13 cellular contexts compared by ENCODE assay signal in genomic region chr15:64624242-64624641, GRCh38.
A peak's percentile ranks its signal among the peaks of the same experiment; 100 is the strongest.
DNase-seq lines count a peak whose midpoint lies in the region; ATAC-seq and TF ChIP-seq lines count a peak whose summit lies in the region.
"Had no signal": no experiment of that assay in that cellular context is flagged by ENCODE, and none has a peak within 500 bp of the region (broad histone marks: within the 10 kb centered on the region; RNA-seq: fewer than 3 reads in every experiment).

No MANE protein-coding gene starts in this region.

- H3K9ac ChIP-seq in neural progenitor cell: no peak overlapping the region
- H3K9ac ChIP-seq: parathyroid adenoma had no signal

- H3K36me3 ChIP-seq in neural progenitor cell: no peaks in the 10 kb centered on the region

- no peak overlapping the region for H3K4me3 Mint-ChIP-seq in activated naive CD4-positive, alpha-beta T cell treated with anti-CD3 and anti-CD28 coated beads for 36 hours
- peak overlapping the region; percentile 22 to 63 (median 49) for H3K4me3 Mint-ChIP-seq in T-cell
- no peak overlapping the region for H3K4me3 Mint-ChIP-seq in brain
- peak overlapping the region in 1 of 2 donors; percentile 75 for H3K4me3 Mint-ChIP-seq in stimulated activated naive CD8-positive, alpha-beta T cell treated with anti-CD3 and anti-CD28 coated beads, Interleukin-15, amount 100 ng/mL, for 72 hours
- no peak overlapping the region for H3K4me3 Mint-ChIP-seq in neural progenitor cell

- H3K4me1 ChIP-seq in neural progenitor cell: no peaks in the 10 kb centered on the region

- peaks cover 27% of the 10 kb centered on the region for H4K20me1 ChIP-seq in neural progenitor cell (ENCODE audit: low read depth)

- H3K27me3 Mint-ChIP-seq in activated naive CD4-positive, alpha-beta T cell treated with anti-CD3 and anti-CD28 coated beads for 36 hours (ENCODE audit: low read depth): no peaks in the 10 kb centered on the region
- H3K27me3 Mint-ChIP-seq in T-cell: no peaks in the 10 kb centered on the region
- H3K27me3 Mint-ChIP-seq in brain: no peaks in the 10 kb centered on the region
- H3K27me3 Mint-ChIP-seq in stimulated activated naive CD8-positive, alpha-beta T cell treated with anti-CD3 and anti-CD28 coated beads, Interleukin-15, amount 100 ng/mL, for 72 hours: no peaks in the 10 kb centered on the region
- no peaks in the 10 kb centered on the region for H3K27me3 Mint-ChIP-seq in neural progenitor cell (ENCODE audit: insufficient read depth, low read depth)

- POLR2A ChIA-PET in T-cell (lab: Charles Lee): interaction anchor here in 1 of 2 donors (0.6 kb wide), 1 partner anchor 110 kb away, joined by 3 read pairs; no protein-coding TSS in a partner anchor

- H3K4me3 ChIP-seq in neural progenitor cell: no peak overlapping the region

- ATAC-seq in T-cell (replicated peaks in 1 of 4): peak in 2 of 4 experiments; percentile 19 to 31
- ATAC-seq in stimulated activated naive CD8-positive, alpha-beta T cell treated with anti-CD3 and anti-CD28 coated beads, Interleukin-15, amount 100 ng/mL, for 72 hours: no peak
- no peak for ATAC-seq in GM19452 (IDR thresholded peaks at IDR 0.05; ENCODE audit: unreplicated experiment)
- ATAC-seq in GM19395 (IDR thresholded peaks at IDR 0.05; ENCODE audit: unreplicated experiment): no peak

- no peaks in the 10 kb centered on the region for H3K9me3 ChIP-seq in neural progenitor cell (ENCODE audit: low read depth)

- CTCF ChIA-PET in activated naive CD4-positive, alpha-beta T cell treated with anti-CD3 and anti-CD28 coated beads for 36 hours (lab: Charles Lee): interaction anchor here (0.6 kb wide), 1 partner anchor 18 kb away, joined by 4 read pairs; no protein-coding TSS in a partner anchor
- CTCF ChIA-PET in T-cell (lab: Charles Lee): interaction anchor here in 1 of 2 donors (0.6 kb wide), 1 partner anchor 74 kb away, joined by 3 read pairs; no protein-coding TSS in a partner anchor

- intact Hi-C loops in activated naive CD4-positive, alpha-beta T cell treated with anti-CD3 and anti-CD28 coated beads for 36 hours (cut with micrococcal nuclease): loop anchor here (10.0 kb wide), 1 partner anchor 1119 kb away; the partner anchor contains the start of gene USP3

- no peak overlapping the region for H3K27ac ChIP-seq in neural progenitor cell
- H3K27ac ChIP-seq: parathyroid adenoma had no signal

- DNase-seq in activated naive CD4-positive, alpha-beta T cell treated with anti-CD3 and anti-CD28 coated beads for 36 hours: no peak
- no peak for DNase-seq in activated naive CD4-positive, alpha-beta T cell (lab: John Stamatoyannopoulos, UW)
- peak in 1 of 34 experiments; percentile 9 for DNase-seq in T-cell
- DNase-seq in stimulated activated naive CD8-positive, alpha-beta T cell treated with anti-CD3 and anti-CD28 coated beads, Interleukin-15, amount 100 ng/mL, for 72 hours: no peak
- no peak for DNase-seq in neural progenitor cell (ENCODE audit: low spot score)
- DNase-seq: activated CD4-positive, CD25-positive, alpha-beta regulatory T cell treated with anti-CD3 and anti-CD28 coated beads, Interleukin-2, amount 50 U/mL, for 72 hours; hippocampal formation; kidney glomerular epithelial cell; NCI-H1092 had no signal

- H3F3A ChIP-seq in neural progenitor cell (ENCODE audit: low read depth): no peaks in the 10 kb centered on the region

- peaks cover 11% of the 10 kb centered on the region for H3K36me3 Mint-ChIP-seq in activated naive CD4-positive, alpha-beta T cell treated with anti-CD3 and anti-CD28 coated beads for 36 hours (ENCODE audit: low read depth)
- H3K36me3 Mint-ChIP-seq in T-cell: no peaks in the 10 kb centered on the region
- peaks cover 32% of the 10 kb centered on the region for H3K36me3 Mint-ChIP-seq in brain
- peaks cover 12% of the 10 kb centered on the region for H3K36me3 Mint-ChIP-seq in neural progenitor cell

- TF ChIP-seq CTCF in brain (conservative IDR thresholded peaks at IDR 0.05) (no peak), neural progenitor cell (IDR thresholded peaks at IDR 0.05) (no peak)

- H3K9me3 Mint-ChIP-seq in activated naive CD4-positive, alpha-beta T cell treated with anti-CD3 and anti-CD28 coated beads for 36 hours: no peaks in the 10 kb centered on the region
- H3K9me3 Mint-ChIP-seq in T-cell: no peaks in the 10 kb centered on the region
- no peaks in the 10 kb centered on the region for H3K9me3 Mint-ChIP-seq in brain
- H3K9me3 Mint-ChIP-seq in stimulated activated naive CD8-positive, alpha-beta T cell treated with anti-CD3 and anti-CD28 coated beads, Interleukin-15, amount 100 ng/mL, for 72 hours: no peaks in the 10 kb centered on the region
- H3K9me3 Mint-ChIP-seq in neural progenitor cell: no peaks in the 10 kb centered on the region

- peaks cover 54% of the 10 kb centered on the region for H3K79me2 ChIP-seq in neural progenitor cell (ENCODE audit: low read depth)
- H3K79me2 ChIP-seq: parathyroid adenoma had no signal

- H3K4me2 ChIP-seq in neural progenitor cell: no peak overlapping the region

- H3K27ac Mint-ChIP-seq in activated naive CD4-positive, alpha-beta T cell treated with anti-CD3 and anti-CD28 coated beads for 36 hours: peak overlapping the region; percentile 96
- H3K27ac Mint-ChIP-seq in T-cell (peak overlapping the region; percentile 81 to 85), brain (peak overlapping the region in 4 of 5 experiments; percentile 32 to 72 (median 48)), neural progenitor cell (no peak overlapping the region)
- H3K27ac Mint-ChIP-seq in stimulated activated naive CD8-positive, alpha-beta T cell treated with anti-CD3 and anti-CD28 coated beads, Interleukin-15, amount 100 ng/mL, for 72 hours: peak overlapping the region; percentile 21 to 93

- no peaks in the 10 kb centered on the region for H3K27me3 ChIP-seq in neural progenitor cell

- H2AFZ ChIP-seq in neural progenitor cell (replicated peaks): no peak overlapping the region
- H2AFZ ChIP-seq: parathyroid adenoma had no signal

- peaks cover 89% of the 10 kb centered on the region for H3K4me1 Mint-ChIP-seq in activated naive CD4-positive, alpha-beta T cell treated with anti-CD3 and anti-CD28 coated beads for 36 hours (ENCODE audit: low read depth)
- H3K4me1 Mint-ChIP-seq in T-cell (peaks cover 85 to 89% (median 89%) of the 10 kb centered on the region in 3 donors), brain (peaks cover 65% of the 10 kb centered on the region), neural progenitor cell (peaks cover 3% of the 10 kb centered on the region)
- peaks cover 86% of the 10 kb centered on the region for H3K4me1 Mint-ChIP-seq in stimulated activated naive CD8-positive, alpha-beta T cell treated with anti-CD3 and anti-CD28 coated beads, Interleukin-15, amount 100 ng/mL, for 72 hours

Comparison
In these comparisons a context has a peak if more than half of its experiments do, and no peak if none do; other contexts are left out.
1. H3K4me3 Mint-ChIP-seq: peak in T-cell (3 of 3); none in activated naive CD4-positive, alpha-beta T cell treated with anti-CD3 and anti-CD28 coated beads for 36 hours (single experiment), brain (0 of 5) and neural progenitor cell (single experiment).